In the genomic region with DNA sequence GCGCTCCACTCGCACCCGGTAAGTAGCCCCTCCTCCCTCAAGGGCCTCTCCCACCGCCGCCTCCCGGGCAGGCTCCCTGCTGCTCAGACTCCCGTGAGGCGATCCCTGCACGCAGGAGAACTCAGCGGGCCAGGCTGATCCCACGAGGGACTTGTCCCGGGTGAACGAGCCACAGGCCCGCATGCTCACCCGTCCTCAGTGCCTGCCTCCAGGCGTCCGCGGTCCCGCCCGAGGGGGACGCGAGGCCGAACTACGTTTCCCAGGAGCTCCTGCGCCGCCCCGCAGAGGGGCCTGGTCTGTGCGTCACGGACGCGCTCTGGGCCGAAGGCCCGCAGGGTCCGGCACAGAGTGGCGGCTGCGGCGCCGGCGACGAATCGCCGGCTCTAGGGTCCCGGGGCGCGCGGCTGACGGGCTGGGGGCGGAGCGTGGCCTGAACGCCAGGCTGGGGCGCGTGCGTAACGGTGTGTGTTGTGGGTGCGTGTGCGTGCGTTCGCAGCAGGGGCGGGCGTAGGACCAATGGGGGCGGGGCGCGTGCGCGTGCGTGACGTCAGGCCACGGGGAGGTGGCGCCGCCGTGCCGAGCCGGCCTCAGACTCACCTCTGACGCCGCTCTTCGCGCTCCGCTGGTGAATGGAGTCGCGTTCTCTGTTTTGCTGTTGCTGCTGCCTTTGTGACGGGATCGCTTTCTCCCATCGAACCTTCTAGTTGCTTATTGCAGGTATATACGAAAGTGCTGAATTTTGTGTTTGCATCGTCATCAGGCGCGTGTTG, we compare ENCODE assay signal across 1 cellular context.
TF ChIP-seq lines count a peak whose summit lies in the region.

ZNF10 (plus strand) TSS at position 590 of the 770 bp plus-strand sequence. CDS start 13,866 bp downstream, outside the sequence.
ZNF891 (minus strand) TSS at position 237 of the 770 bp plus-strand sequence. CDS start 8,356 bp downstream, outside the sequence.

TF ChIP-seq in K562, 482 proteins besides CTCF, POLR2A, EP300 and RAD21 (continued from another document):
- TF ChIP-seq, protein P1, sequence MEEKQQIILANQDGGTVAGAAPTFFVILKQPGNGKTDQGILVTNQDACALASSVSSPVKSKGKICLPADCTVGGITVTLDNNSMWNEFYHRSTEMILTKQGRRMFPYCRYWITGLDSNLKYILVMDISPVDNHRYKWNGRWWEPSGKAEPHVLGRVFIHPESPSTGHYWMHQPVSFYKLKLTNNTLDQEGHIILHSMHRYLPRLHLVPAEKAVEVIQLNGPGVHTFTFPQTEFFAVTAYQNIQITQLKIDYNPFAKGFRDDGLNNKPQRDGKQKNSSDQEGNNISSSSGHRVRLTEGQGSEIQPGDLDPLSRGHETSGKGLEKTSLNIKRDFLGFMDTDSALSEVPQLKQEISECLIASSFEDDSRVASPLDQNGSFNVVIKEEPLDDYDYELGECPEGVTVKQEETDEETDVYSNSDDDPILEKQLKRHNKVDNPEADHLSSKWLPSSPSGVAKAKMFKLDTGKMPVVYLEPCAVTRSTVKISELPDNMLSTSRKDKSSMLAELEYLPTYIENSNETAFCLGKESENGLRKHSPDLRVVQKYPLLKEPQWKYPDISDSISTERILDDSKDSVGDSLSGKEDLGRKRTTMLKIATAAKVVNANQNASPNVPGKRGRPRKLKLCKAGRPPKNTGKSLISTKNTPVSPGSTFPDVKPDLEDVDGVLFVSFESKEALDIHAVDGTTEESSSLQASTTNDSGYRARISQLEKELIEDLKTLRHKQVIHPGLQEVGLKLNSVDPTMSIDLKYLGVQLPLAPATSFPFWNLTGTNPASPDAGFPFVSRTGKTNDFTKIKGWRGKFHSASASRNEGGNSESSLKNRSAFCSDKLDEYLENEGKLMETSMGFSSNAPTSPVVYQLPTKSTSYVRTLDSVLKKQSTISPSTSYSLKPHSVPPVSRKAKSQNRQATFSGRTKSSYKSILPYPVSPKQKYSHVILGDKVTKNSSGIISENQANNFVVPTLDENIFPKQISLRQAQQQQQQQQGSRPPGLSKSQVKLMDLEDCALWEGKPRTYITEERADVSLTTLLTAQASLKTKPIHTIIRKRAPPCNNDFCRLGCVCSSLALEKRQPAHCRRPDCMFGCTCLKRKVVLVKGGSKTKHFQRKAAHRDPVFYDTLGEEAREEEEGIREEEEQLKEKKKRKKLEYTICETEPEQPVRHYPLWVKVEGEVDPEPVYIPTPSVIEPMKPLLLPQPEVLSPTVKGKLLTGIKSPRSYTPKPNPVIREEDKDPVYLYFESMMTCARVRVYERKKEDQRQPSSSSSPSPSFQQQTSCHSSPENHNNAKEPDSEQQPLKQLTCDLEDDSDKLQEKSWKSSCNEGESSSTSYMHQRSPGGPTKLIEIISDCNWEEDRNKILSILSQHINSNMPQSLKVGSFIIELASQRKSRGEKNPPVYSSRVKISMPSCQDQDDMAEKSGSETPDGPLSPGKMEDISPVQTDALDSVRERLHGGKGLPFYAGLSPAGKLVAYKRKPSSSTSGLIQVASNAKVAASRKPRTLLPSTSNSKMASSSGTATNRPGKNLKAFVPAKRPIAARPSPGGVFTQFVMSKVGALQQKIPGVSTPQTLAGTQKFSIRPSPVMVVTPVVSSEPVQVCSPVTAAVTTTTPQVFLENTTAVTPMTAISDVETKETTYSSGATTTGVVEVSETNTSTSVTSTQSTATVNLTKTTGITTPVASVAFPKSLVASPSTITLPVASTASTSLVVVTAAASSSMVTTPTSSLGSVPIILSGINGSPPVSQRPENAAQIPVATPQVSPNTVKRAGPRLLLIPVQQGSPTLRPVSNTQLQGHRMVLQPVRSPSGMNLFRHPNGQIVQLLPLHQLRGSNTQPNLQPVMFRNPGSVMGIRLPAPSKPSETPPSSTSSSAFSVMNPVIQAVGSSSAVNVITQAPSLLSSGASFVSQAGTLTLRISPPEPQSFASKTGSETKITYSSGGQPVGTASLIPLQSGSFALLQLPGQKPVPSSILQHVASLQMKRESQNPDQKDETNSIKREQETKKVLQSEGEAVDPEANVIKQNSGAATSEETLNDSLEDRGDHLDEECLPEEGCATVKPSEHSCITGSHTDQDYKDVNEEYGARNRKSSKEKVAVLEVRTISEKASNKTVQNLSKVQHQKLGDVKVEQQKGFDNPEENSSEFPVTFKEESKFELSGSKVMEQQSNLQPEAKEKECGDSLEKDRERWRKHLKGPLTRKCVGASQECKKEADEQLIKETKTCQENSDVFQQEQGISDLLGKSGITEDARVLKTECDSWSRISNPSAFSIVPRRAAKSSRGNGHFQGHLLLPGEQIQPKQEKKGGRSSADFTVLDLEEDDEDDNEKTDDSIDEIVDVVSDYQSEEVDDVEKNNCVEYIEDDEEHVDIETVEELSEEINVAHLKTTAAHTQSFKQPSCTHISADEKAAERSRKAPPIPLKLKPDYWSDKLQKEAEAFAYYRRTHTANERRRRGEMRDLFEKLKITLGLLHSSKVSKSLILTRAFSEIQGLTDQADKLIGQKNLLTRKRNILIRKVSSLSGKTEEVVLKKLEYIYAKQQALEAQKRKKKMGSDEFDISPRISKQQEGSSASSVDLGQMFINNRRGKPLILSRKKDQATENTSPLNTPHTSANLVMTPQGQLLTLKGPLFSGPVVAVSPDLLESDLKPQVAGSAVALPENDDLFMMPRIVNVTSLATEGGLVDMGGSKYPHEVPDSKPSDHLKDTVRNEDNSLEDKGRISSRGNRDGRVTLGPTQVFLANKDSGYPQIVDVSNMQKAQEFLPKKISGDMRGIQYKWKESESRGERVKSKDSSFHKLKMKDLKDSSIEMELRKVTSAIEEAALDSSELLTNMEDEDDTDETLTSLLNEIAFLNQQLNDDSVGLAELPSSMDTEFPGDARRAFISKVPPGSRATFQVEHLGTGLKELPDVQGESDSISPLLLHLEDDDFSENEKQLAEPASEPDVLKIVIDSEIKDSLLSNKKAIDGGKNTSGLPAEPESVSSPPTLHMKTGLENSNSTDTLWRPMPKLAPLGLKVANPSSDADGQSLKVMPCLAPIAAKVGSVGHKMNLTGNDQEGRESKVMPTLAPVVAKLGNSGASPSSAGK (IDR thresholded peaks at IDR 0.05) = peak; percentile 83
- no peak for TF ChIP-seq KLF6 (CRISPR knock-in tag; IDR thresholded peaks at IDR 0.05; ENCODE audit: borderline replicate concordance)
- no peak; the same call in 1 of the 2 replicates for TF ChIP-seq NFRKB (IDR thresholded peaks at IDR 0.05; ENCODE audit: low read depth)
